1 cellular context compared by ENCODE assay signal in the genomic region with DNA sequence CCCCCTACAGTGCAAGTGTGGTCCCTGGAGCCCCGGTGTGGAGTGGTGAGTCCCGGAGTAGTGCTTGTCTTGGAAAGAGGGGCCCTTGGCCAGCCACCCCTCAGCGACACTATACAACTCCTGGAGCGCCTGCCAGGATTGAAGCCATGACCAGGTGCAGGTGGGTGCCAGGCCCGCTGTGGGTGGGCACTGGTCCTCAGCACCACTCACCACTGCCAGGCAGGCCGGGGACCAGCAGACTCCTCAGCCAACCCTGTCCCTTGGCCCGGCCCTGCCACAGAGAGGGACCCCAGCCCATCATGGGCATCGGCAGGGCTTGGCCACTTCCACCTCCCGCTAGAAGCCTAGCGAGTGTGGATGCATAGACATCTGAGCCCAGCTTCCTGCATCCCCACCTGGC.
TF ChIP-seq lines count a peak whose summit lies in the region.

No MANE protein-coding gene starts in this region.

TF ChIP-seq in HepG2, 621 proteins besides CTCF, POLR2A, EP300 and RAD21:
- TF ChIP-seq ZNF225 (CRISPR knock-in tag; IDR thresholded peaks at IDR 0.05) (no peak), ZNF546 (CRISPR knock-in tag; conservative IDR thresholded peaks at IDR 0.05) (no peak), AGO2 (optimal IDR thresholded peaks at IDR 0.05; ENCODE audit: low read depth, low read length) (peak; percentile 22)
TF ChIP-seq in HepG2: peak in this region for 1.
